1 cellular context compared by ENCODE assay signal in genomic region chr16:31032736-31033708, GRCh38.
TF ChIP-seq lines count a peak whose summit lies in the region.

TSS of gene STX4 (plus strand) at chr16:31033558. CDS start at chr16:31033806, 248 bp downstream.

TF ChIP-seq in HepG2, 621 proteins besides CTCF, POLR2A, EP300 and RAD21 (continued from another document and continues in another):
- TF ChIP-seq MNT (IDR thresholded peaks at IDR 0.05) (peak; percentile 89), CC2D1A (CRISPR knock-in tag; IDR thresholded peaks at IDR 0.05) (peak; percentile 77; the same call in 1 of the 2 replicates), ZNF775 (CRISPR knock-in tag; IDR thresholded peaks at IDR 0.05; ENCODE audit: borderline replicate concordance) (no peak), ELK4 (CRISPR knock-in tag; IDR thresholded peaks at IDR 0.05; ENCODE audit: borderline replicate concordance) (no peak; the same call in 1 of the 2 replicates), ZNF713 (CRISPR knock-in tag; IDR thresholded peaks at IDR 0.05) (peak; percentile 18; the same call in 1 of the 2 replicates), ONECUT2 (CRISPR knock-in tag; IDR thresholded peaks at IDR 0.05) (no peak), DPF2 (CRISPR knock-in tag; IDR thresholded peaks at IDR 0.05; ENCODE audit: borderline replicate concordance, low read depth) (no peak), SMAD9 (CRISPR knock-in tag; IDR thresholded peaks at IDR 0.05) (peak; percentile 52; the same call in 1 of the 2 replicates), ZSCAN21 (CRISPR knock-in tag; IDR thresholded peaks at IDR 0.05; ENCODE audit: borderline replicate concordance) (0 out of 2 replicates have a peak, but pooled peaks have one; percentile 85), EHMT2 (IDR thresholded peaks at IDR 0.05; ENCODE audit: borderline replicate concordance, low read depth, low read length) (no peak), SMYD3 (CRISPR knock-in tag; IDR thresholded peaks at IDR 0.05) (no peak; the same call in 1 of the 2 replicates), SUZ12 (IDR thresholded peaks at IDR 0.05; ENCODE audit: low read depth, low read length) (no peak), ZNF564 (CRISPR knock-in tag; IDR thresholded peaks at IDR 0.05) (no peak; the same call in 1 of the 2 replicates), ZNF251 (CRISPR knock-in tag; IDR thresholded peaks at IDR 0.05) (no peak), ZNF724P (CRISPR knock-in tag; IDR thresholded peaks at IDR 0.05; ENCODE audit: borderline replicate concordance) (peak; percentile 95), DR1 (CRISPR knock-in tag; IDR thresholded peaks at IDR 0.05) (no peak), LCORL (IDR thresholded peaks at IDR 0.05) (no peak), LCORL (CRISPR knock-in tag; IDR thresholded peaks at IDR 0.05) (peak; percentile 83), HNF4A (CRISPR knock-in tag; IDR thresholded peaks at IDR 0.05) (no peak), ZNF672 (CRISPR knock-in tag; IDR thresholded peaks at IDR 0.05) (no peak; the same call in 1 of the 2 replicates), ARHGAP35 (CRISPR knock-in tag; IDR thresholded peaks at IDR 0.05; ENCODE audit: borderline replicate concordance) (peak; percentile 96; the same call in 1 of the 2 replicates), NRL (CRISPR knock-in tag; IDR thresholded peaks at IDR 0.05; ENCODE audit: borderline replicate concordance) (peak; percentile 71; the same call in 1 of the 2 replicates), KLF16 (CRISPR knock-in tag; IDR thresholded peaks at IDR 0.05) (peak in 1 of 2 experiments; percentile 67; a peak in 2 of 4 replicates), AGO1 (IDR thresholded peaks at IDR 0.05; ENCODE audit: low read depth, low read length, poor library complexity, severe bottlenecking) (peak; percentile 13), SNAI1 (CRISPR knock-in tag; IDR thresholded peaks at IDR 0.05; ENCODE audit: borderline replicate concordance) (no peak), MBD4 (IDR thresholded peaks at IDR 0.05; ENCODE audit: borderline replicate concordance, low read length) (no peak), HOXA5 (CRISPR knock-in tag; IDR thresholded peaks at IDR 0.05) (peak; percentile 49; the same call in 1 of the 2 replicates), RXRA (CRISPR knock-in tag; IDR thresholded peaks at IDR 0.05) (peak; percentile 78), ZNF225 (CRISPR knock-in tag; IDR thresholded peaks at IDR 0.05) (peak; percentile 90), ZNF790 (CRISPR knock-in tag; IDR thresholded peaks at IDR 0.05; ENCODE audit: borderline replicate concordance) (no peak), NR3C1 (CRISPR knock-in tag; IDR thresholded peaks at IDR 0.05) (no peak), ZNF12 (CRISPR knock-in tag; IDR thresholded peaks at IDR 0.05) (no peak), ZNF333 (CRISPR knock-in tag; IDR thresholded peaks at IDR 0.05; ENCODE audit: borderline replicate concordance) (no peak; the same call in 1 of the 2 replicates), ZNF737 (CRISPR knock-in tag; IDR thresholded peaks at IDR 0.05; ENCODE audit: borderline replicate concordance) (peak; percentile 82; the same call in 1 of the 2 replicates), EED (CRISPR knock-in tag; IDR thresholded peaks at IDR 0.05) (peak; percentile 93), ZNF24 (IDR thresholded peaks at IDR 0.05) (0 out of 2 replicates have a peak, but pooled peaks have one; percentile 21), ZFAT (CRISPR knock-in tag; conservative IDR thresholded peaks at IDR 0.05) (no peak), ZNF101 (CRISPR knock-in tag; IDR thresholded peaks at IDR 0.05; ENCODE audit: borderline replicate concordance, low read depth) (no peak), PPARG (CRISPR knock-in tag; conservative IDR thresholded peaks at IDR 0.05) (0 out of 2 replicates have a peak, but pooled peaks have one; percentile 50), ZNF670 (CRISPR knock-in tag; IDR thresholded peaks at IDR 0.05; ENCODE audit: borderline replicate concordance) (0 out of 2 replicates have a peak, but pooled peaks have one; percentile 63), ZNF674 (CRISPR knock-in tag; IDR thresholded peaks at IDR 0.05; ENCODE audit: low read depth) (no peak)
- TF ChIP-seq, protein P1, sequence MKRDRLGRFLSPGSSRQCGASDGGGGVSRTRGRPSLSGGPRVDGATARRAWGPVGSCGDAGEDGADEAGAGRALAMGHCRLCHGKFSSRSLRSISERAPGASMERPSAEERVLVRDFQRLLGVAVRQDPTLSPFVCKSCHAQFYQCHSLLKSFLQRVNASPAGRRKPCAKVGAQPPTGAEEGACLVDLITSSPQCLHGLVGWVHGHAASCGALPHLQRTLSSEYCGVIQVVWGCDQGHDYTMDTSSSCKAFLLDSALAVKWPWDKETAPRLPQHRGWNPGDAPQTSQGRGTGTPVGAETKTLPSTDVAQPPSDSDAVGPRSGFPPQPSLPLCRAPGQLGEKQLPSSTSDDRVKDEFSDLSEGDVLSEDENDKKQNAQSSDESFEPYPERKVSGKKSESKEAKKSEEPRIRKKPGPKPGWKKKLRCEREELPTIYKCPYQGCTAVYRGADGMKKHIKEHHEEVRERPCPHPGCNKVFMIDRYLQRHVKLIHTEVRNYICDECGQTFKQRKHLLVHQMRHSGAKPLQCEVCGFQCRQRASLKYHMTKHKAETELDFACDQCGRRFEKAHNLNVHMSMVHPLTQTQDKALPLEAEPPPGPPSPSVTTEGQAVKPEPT (CRISPR knock-in tag; IDR thresholded peaks at IDR 0.05; ENCODE audit: low read depth) = peak; percentile 58; the same call in 1 of the 2 replicates
- TF ChIP-seq, protein P2, sequence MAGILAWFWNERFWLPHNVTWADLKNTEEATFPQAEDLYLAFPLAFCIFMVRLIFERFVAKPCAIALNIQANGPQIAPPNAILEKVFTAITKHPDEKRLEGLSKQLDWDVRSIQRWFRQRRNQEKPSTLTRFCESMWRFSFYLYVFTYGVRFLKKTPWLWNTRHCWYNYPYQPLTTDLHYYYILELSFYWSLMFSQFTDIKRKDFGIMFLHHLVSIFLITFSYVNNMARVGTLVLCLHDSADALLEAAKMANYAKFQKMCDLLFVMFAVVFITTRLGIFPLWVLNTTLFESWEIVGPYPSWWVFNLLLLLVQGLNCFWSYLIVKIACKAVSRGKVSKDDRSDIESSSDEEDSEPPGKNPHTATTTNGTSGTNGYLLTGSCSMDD (CRISPR knock-in tag; IDR thresholded peaks at IDR 0.05) = 0 out of 2 replicates have a peak, but pooled peaks have one; percentile 40
- TF ChIP-seq, protein P3, sequence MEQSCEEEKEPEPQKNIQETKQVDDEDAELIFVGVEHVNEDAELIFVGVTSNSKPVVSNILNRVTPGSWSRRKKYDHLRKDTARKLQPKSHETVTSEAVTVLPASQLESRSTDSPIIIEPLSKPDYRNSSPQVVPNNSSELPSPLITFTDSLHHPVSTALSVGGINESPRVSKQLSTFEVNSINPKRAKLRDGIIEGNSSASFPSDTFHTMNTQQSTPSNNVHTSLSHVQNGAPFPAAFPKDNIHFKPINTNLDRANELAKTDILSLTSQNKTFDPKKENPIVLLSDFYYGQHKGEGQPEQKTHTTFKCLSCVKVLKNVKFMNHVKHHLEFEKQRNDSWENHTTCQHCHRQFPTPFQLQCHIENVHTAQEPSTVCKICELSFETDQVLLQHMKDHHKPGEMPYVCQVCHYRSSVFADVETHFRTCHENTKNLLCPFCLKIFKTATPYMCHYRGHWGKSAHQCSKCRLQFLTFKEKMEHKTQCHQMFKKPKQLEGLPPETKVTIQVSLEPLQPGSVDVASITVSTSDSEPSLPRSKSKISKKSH (CRISPR knock-in tag; IDR thresholded peaks at IDR 0.05; ENCODE audit: borderline replicate concordance) = peak; percentile 89
- TF ChIP-seq, protein P4, sequence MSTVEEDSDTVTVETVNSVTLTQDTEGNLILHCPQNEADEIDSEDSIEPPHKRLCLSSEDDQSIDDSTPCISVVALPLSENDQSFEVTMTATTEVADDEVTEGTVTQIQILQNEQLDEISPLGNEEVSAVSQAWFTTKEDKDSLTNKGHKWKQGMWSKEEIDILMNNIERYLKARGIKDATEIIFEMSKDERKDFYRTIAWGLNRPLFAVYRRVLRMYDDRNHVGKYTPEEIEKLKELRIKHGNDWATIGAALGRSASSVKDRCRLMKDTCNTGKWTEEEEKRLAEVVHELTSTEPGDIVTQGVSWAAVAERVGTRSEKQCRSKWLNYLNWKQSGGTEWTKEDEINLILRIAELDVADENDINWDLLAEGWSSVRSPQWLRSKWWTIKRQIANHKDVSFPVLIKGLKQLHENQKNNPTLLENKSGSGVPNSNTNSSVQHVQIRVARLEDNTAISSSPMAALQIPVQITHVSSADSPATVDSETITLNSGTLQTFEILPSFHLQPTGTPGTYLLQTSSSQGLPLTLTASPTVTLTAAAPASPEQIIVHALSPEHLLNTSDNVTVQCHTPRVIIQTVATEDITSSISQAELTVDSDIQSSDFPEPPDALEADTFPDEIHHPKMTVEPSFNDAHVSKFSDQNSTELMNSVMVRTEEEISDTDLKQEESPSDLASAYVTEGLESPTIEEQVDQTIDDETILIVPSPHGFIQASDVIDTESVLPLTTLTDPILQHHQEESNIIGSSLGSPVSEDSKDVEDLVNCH (CRISPR knock-in tag; IDR thresholded peaks at IDR 0.05) = no peak
- TF ChIP-seq, protein P5, sequence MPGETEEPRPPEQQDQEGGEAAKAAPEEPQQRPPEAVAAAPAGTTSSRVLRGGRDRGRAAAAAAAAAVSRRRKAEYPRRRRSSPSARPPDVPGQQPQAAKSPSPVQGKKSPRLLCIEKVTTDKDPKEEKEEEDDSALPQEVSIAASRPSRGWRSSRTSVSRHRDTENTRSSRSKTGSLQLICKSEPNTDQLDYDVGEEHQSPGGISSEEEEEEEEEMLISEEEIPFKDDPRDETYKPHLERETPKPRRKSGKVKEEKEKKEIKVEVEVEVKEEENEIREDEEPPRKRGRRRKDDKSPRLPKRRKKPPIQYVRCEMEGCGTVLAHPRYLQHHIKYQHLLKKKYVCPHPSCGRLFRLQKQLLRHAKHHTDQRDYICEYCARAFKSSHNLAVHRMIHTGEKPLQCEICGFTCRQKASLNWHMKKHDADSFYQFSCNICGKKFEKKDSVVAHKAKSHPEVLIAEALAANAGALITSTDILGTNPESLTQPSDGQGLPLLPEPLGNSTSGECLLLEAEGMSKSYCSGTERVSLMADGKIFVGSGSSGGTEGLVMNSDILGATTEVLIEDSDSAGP (CRISPR knock-in tag; IDR thresholded peaks at IDR 0.05; ENCODE audit: borderline replicate concordance) = peak; percentile 90; the same call in 1 of the 2 replicates
- TF ChIP-seq, protein P6, sequence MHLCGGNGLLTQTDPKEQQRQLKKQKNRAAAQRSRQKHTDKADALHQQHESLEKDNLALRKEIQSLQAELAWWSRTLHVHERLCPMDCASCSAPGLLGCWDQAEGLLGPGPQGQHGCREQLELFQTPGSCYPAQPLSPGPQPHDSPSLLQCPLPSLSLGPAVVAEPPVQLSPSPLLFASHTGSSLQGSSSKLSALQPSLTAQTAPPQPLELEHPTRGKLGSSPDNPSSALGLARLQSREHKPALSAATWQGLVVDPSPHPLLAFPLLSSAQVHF (CRISPR knock-in tag; IDR thresholded peaks at IDR 0.05) = no peak
- TF ChIP-seq, protein P7, sequence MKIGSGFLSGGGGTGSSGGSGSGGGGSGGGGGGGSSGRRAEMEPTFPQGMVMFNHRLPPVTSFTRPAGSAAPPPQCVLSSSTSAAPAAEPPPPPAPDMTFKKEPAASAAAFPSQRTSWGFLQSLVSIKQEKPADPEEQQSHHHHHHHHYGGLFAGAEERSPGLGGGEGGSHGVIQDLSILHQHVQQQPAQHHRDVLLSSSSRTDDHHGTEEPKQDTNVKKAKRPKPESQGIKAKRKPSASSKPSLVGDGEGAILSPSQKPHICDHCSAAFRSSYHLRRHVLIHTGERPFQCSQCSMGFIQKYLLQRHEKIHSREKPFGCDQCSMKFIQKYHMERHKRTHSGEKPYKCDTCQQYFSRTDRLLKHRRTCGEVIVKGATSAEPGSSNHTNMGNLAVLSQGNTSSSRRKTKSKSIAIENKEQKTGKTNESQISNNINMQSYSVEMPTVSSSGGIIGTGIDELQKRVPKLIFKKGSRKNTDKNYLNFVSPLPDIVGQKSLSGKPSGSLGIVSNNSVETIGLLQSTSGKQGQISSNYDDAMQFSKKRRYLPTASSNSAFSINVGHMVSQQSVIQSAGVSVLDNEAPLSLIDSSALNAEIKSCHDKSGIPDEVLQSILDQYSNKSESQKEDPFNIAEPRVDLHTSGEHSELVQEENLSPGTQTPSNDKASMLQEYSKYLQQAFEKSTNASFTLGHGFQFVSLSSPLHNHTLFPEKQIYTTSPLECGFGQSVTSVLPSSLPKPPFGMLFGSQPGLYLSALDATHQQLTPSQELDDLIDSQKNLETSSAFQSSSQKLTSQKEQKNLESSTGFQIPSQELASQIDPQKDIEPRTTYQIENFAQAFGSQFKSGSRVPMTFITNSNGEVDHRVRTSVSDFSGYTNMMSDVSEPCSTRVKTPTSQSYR (CRISPR knock-in tag; IDR thresholded peaks at IDR 0.05; ENCODE audit: borderline replicate concordance) = no peak
- TF ChIP-seq, protein P8, sequence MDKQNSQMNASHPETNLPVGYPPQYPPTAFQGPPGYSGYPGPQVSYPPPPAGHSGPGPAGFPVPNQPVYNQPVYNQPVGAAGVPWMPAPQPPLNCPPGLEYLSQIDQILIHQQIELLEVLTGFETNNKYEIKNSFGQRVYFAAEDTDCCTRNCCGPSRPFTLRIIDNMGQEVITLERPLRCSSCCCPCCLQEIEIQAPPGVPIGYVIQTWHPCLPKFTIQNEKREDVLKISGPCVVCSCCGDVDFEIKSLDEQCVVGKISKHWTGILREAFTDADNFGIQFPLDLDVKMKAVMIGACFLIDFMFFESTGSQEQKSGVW (CRISPR knock-in tag; IDR thresholded peaks at IDR 0.05; ENCODE audit: borderline replicate concordance) = no peak
- TF ChIP-seq, protein P9, sequence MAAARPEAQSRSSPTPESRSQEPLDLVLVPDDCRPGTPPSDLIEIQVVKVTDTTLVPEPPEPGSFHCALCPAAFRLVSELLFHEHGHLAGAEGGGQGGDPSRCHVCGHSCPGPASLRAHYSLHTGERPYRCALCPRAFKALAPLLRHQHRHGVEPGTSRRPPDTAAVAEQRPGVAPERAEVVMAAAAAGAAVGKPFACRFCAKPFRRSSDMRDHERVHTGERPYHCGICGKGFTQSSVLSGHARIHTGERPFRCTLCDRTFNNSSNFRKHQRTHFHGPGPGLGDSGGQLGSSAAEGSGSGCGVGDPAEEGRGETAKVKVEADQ (CRISPR knock-in tag; IDR thresholded peaks at IDR 0.05; ENCODE audit: borderline replicate concordance) = peak; percentile 81
